Comparison of ENCODE assay signal across 19 cellular contexts in the genomic region with DNA sequence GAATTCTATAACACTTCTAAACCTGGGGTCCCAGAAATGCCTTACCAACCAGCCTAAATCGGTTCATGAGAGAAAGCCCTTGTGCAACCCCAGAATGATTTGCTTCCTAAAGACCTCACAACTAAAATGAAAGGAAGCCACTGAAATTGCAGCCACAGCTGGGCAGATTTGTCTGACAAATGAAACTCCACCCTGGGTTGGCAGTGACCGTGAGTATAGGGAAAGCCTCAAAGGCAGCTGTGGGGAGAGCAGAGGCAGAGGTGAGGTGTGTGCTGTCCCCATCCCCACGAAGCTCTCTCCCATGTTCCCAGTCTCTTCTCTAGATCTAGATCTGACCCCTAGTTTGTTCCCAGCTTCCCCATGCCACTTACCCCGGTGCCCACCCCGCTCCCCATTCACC. TPM values are rescaled to one million over a fixed set of nuclear protein-coding genes. Genes with fewer than 3 reads are reported as not detected.
"Had no signal": no experiment of that assay in that cellular context is flagged by ENCODE, and none has a peak within 500 bp of the region (broad histone marks: within the 10 kb centered on the region; RNA-seq: fewer than 3 reads in every experiment).

No MANE protein-coding gene starts in this region.

- H3K27me3 ChIP-seq: cardiac muscle cell, esophagus muscularis mucosa, right atrium auricular region had no signal

- H3K4me3 ChIP-seq: cardiac muscle cell, coronary artery, esophagus muscularis mucosa, right atrium auricular region, skin epidermis had no signal

- H3K36me3 ChIP-seq: cardiac muscle cell, esophagus muscularis mucosa, right atrium auricular region had no signal

- H3K4me1 ChIP-seq: esophagus muscularis mucosa, right atrium auricular region had no signal

- H3K9me3 ChIP-seq: esophagus muscularis mucosa, right atrium auricular region had no signal

- DNase-seq: activated CD4-positive, alpha-beta T cell treated with anti-CD3 and anti-CD28 coated beads, Interleukin-2, amount 10 ng/mL, durations not matched to agents 7 days and 5 days; activated naive CD4-positive, alpha-beta T cell treated with anti-CD3 and anti-CD28 coated beads for 36 hours; effector CD4-positive, alpha-beta T cell; glutamatergic neuron; kidney glomerular epithelial cell; mesenchymal stem cell; naive thymus-derived CD8-positive, alpha-beta T cell; stimulated activated CD4-positive, alpha-beta T cell treated with anti-CD3 and anti-CD28 coated beads, Interleukin-15, amount 100 ng/mL, for 24 hours; stimulated activated CD4-positive, alpha-beta T cell treated with anti-CD3 and anti-CD28 coated beads, Interleukin-4, amount 100 ng/mL, for 1 hour; stimulated activated naive CD4-positive, alpha-beta T cell; trophoblast cell had no signal

- ATAC-seq: naive thymus-derived CD8-positive, alpha-beta T cell had no signal

- H3K27ac ChIP-seq: cardiac muscle cell, coronary artery, esophagus muscularis mucosa, right atrium auricular region, skin epidermis had no signal

RNA-seq across cellular contexts. Expression of gene RHBDL2, which starts 23.1 kb away (rescaled TPM):
- total RNA-seq: activated CD4-positive, alpha-beta T cell treated with anti-CD3 and anti-CD28 coated beads, Interleukin-2, amount 10 ng/mL, durations not matched to agents 7 days and 5 days; activated CD8-positive, alpha-beta memory T cell treated with anti-CD3 and anti-CD28 coated beads for 36 hours; activated naive CD4-positive, alpha-beta T cell treated with anti-CD3 and anti-CD28 coated beads for 36 hours; cardiac muscle cell; esophagus muscularis mucosa; naive thymus-derived CD8-positive, alpha-beta T cell; progenitor cell of endocrine pancreas had no signal

RNA-seq across cellular contexts. Expression of gene GJA9, which starts 37.2 kb away (rescaled TPM):
- total RNA-seq: activated CD4-positive, alpha-beta T cell treated with anti-CD3 and anti-CD28 coated beads, Interleukin-2, amount 10 ng/mL, durations not matched to agents 7 days and 5 days; activated CD8-positive, alpha-beta memory T cell treated with anti-CD3 and anti-CD28 coated beads for 36 hours; activated naive CD4-positive, alpha-beta T cell treated with anti-CD3 and anti-CD28 coated beads for 36 hours; cardiac muscle cell; esophagus muscularis mucosa; liver; naive thymus-derived CD8-positive, alpha-beta T cell; progenitor cell of endocrine pancreas; right atrium auricular region had no signal
- polyA plus RNA-seq: cardiac muscle cell; liver; naive thymus-derived CD8-positive, alpha-beta T cell had no signal
